13 cellular contexts compared by ENCODE assay signal in the genomic region with DNA sequence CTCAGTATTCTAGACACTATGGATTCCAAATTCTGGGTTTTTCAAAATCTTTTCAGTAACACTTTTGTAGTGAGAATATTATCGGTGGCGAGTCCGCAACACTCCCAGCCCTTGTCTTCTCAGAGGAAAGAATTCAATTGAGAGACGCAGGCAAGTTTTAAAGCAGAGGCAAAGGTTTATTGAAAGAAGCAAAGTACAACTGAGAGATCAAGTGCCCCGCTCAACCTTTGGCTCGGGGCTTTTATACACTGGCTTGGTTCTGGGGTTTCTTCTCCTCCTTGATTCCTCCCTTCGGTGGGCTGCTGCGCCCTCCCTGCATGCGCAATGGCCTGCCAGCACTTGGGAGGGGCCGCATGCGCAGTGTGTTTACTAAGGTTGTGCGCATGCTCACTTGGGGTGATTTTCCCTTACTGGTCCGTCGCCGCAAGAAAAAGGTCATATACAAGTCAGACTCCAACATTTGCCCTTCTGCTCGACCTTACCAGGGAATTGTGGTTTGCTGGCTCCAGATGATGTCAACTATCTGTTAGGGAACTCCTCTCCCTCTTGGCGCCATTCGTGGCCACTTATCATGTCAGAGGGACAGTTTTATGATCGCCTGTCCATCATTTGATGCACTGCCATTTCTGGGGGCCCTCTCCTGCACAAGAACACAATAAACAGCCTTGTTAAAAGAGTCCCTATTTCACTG. TPM values are rescaled to one million over a fixed set of nuclear protein-coding genes. Genes with fewer than 3 reads are reported as not detected.
DNase-seq lines count a peak whose midpoint lies in the region; ATAC-seq and TF ChIP-seq lines count a peak whose summit lies in the region.
"Had no signal": no experiment of that assay in that cellular context is flagged by ENCODE, and none has a peak within 500 bp of the region (broad histone marks: within the 10 kb centered on the region; RNA-seq: fewer than 3 reads in every experiment).

No MANE protein-coding gene starts in this region.

- no peaks in the 10 kb centered on the region for H3K9me3 ChIP-seq in mucosa of rectum (ENCODE audit: control insufficient read depth in 2 of 2, low read length in 2 of 2)

- peak overlapping the region; percentile 5 to 11 for H3K9ac ChIP-seq in mucosa of rectum (ENCODE audit: low read depth in 1 of 2, low read length in 2 of 2)

- WGBS in urinary bladder = 32% methylated on average over 19 of the region's 19 CpGs

- H3K4me3 ChIP-seq in mucosa of rectum (ENCODE audit: low read length in 2 of 2) = peak overlapping the region; percentile 42 to 60
- H3K4me3 ChIP-seq in urinary bladder (ENCODE audit: low read depth, low read length) = no peak overlapping the region

- H3K27me3 ChIP-seq in mucosa of rectum (ENCODE audit: control insufficient read depth in 2 of 2, insufficient read depth in 2 of 2, low read length in 2 of 2) = peaks cover 0 to 2% of the 10 kb centered on the region in 2 donors

- peak; percentile 52 for DNase-seq in DMS53 (lab: John Stamatoyannopoulos, UW)
- no peak for DNase-seq in DMS53 treated with DMSO at 0.1 percent for 48 hours (lab: John Stamatoyannopoulos, UW; ENCODE audit: unreplicated experiment)
- peak; percentile 40 for DNase-seq in dermis blood vessel endothelial cell
- DNase-seq in NCI-H2029 (lab: John Stamatoyannopoulos, UW) = no peak
- DNase-seq: brain microvascular endothelial cell, MV-4-11, T1000 had no signal

- ATAC-seq in SK-N-SH treated with all-trans-retinoic acid at 6 μM for 48 hours = no peak
- no peak for ATAC-seq in GM21390 (IDR thresholded peaks at IDR 0.05; ENCODE audit: unreplicated experiment)

- no peaks in the 10 kb centered on the region for H3K36me3 ChIP-seq in mucosa of rectum (ENCODE audit: control insufficient read depth in 2 of 2, insufficient read depth in 2 of 2, low read length in 2 of 2)
- no peaks in the 10 kb centered on the region for H3K36me3 ChIP-seq in urinary bladder (ENCODE audit: insufficient read depth)
- H3K36me3 ChIP-seq: brain microvascular endothelial cell had no signal

- H3K27ac ChIP-seq in mucosa of rectum (ENCODE audit: low read depth in 2 of 2, low read length in 2 of 2) (peak overlapping the region in 1 of 2 donors; percentile 5), urinary bladder (ENCODE audit: low read depth) (peak overlapping the region; percentile 14)
- H3K27ac ChIP-seq: 22Rv1, brain microvascular endothelial cell had no signal

- H3K4me1 ChIP-seq in mucosa of rectum (ENCODE audit: control insufficient read depth in 2 of 2, insufficient read depth in 2 of 2, low read length in 2 of 2) (peaks cover 0 to 2% of the 10 kb centered on the region in 2 donors), urinary bladder (ENCODE audit: insufficient read depth) (peaks cover 3% of the 10 kb centered on the region)

TF ChIP-seq in SK-N-SH treated with all-trans-retinoic acid at 6 μM for 48 hours, 23 proteins besides CTCF, POLR2A, EP300 and RAD21:
- TF ChIP-seq ZNF8 (CRISPR knock-in tag; IDR thresholded peaks at IDR 0.05) (no peak), ZNF565 (CRISPR knock-in tag; conservative IDR thresholded peaks at IDR 0.05; ENCODE audit: low read depth) (no peak), BACH2 (CRISPR knock-in tag; IDR thresholded peaks at IDR 0.05; ENCODE audit: borderline replicate concordance) (no peak), TOX (CRISPR knock-in tag; IDR thresholded peaks at IDR 0.05; ENCODE audit: borderline replicate concordance) (no peak), CSDC2 (CRISPR knock-in tag; IDR thresholded peaks at IDR 0.05) (no peak)
- TF ChIP-seq, protein P1, sequence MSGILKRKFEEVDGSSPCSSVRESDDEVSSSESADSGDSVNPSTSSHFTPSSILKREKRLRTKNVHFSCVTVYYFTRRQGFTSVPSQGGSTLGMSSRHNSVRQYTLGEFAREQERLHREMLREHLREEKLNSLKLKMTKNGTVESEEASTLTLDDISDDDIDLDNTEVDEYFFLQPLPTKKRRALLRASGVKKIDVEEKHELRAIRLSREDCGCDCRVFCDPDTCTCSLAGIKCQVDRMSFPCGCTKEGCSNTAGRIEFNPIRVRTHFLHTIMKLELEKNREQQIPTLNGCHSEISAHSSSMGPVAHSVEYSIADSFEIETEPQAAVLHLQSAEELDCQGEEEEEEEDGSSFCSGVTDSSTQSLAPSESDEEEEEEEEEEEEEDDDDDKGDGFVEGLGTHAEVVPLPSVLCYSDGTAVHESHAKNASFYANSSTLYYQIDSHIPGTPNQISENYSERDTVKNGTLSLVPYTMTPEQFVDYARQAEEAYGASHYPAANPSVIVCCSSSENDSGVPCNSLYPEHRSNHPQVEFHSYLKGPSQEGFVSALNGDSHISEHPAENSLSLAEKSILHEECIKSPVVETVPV (CRISPR knock-in tag; IDR thresholded peaks at IDR 0.05) = no peak
- TF ChIP-seq, protein P2, sequence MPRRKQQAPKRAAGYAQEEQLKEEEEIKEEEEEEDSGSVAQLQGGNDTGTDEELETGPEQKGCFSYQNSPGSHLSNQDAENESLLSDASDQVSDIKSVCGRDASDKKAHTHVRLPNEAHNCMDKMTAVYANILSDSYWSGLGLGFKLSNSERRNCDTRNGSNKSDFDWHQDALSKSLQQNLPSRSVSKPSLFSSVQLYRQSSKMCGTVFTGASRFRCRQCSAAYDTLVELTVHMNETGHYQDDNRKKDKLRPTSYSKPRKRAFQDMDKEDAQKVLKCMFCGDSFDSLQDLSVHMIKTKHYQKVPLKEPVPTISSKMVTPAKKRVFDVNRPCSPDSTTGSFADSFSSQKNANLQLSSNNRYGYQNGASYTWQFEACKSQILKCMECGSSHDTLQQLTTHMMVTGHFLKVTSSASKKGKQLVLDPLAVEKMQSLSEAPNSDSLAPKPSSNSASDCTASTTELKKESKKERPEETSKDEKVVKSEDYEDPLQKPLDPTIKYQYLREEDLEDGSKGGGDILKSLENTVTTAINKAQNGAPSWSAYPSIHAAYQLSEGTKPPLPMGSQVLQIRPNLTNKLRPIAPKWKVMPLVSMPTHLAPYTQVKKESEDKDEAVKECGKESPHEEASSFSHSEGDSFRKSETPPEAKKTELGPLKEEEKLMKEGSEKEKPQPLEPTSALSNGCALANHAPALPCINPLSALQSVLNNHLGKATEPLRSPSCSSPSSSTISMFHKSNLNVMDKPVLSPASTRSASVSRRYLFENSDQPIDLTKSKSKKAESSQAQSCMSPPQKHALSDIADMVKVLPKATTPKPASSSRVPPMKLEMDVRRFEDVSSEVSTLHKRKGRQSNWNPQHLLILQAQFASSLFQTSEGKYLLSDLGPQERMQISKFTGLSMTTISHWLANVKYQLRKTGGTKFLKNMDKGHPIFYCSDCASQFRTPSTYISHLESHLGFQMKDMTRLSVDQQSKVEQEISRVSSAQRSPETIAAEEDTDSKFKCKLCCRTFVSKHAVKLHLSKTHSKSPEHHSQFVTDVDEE (CRISPR knock-in tag; IDR thresholded peaks at IDR 0.05) = no peak

RNA-seq across cellular contexts. Expression of a gene that starts 3.0 kb away (rescaled TPM):
- total RNA-seq in dermis blood vessel endothelial cell (0.05 TPM in 1 of 2 replicates, not detected in the other), urinary bladder (not detected)
- polyA plus RNA-seq in urinary bladder = 1.8 TPM
- total RNA-seq: Daoy had no signal

RNA-seq across cellular contexts. Expression of a gene that starts 39.3 kb away (rescaled TPM):
- total RNA-seq in dermis blood vessel endothelial cell (not detected in 2 replicates), urinary bladder (0.32 TPM)
- 0.09 TPM for polyA plus RNA-seq in urinary bladder
- total RNA-seq: Daoy had no signal

Comparison
In these comparisons a context has a peak if more than half of its experiments do, and no peak if none do; other contexts are left out.
1. DNase-seq: peak in DMS53 (single experiment) and dermis blood vessel endothelial cell (single experiment); none in DMS53 treated with DMSO at 0.1 percent for 48 hours (single experiment) and NCI-H2029 (single experiment).